In the genomic region with DNA sequence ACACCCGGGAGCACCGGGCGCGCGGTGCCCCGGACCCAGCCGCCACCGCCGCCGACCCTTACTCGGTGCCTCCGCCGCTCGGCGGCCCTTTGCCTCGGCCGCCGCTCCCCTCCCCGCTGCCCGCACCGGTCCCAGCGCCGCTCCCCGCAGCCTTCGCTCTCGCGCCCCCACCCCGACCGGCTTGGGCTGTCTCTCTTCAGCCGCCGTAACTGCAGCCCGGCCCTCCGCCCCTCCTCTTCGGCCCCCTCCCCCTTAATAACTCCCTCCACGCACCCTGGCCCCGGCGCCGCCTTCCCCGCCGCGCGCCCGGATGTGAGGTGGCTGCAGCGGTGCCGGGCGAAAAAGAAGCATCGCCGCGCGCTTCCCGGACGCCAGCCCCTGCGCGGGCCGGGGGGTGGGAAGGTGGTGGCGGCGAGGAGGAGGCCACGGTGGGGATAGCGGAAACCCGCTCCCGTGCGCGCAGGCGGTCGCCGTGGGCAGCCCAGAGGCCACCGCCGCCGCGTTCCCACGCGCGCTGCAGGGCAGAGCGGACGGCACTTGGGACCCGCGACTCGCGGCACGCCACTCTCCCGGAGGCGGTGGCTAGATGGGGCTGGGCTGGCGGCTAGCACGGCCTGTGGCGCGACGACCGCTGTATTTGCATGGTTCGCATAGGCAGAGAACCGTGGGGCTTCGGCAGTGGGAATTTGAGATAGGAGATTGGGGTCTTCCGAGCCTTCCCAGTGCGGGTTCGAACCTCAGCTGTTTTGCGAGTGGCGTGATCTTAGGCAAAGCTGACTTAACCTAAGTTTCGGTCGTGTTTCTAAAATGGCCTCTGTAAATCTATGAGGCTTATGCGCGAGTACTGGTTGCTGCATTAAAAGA, we compare ENCODE assay signal across 8 cellular contexts. TPM values are rescaled to one million over a fixed set of nuclear protein-coding genes. Genes with fewer than 3 reads are reported as not detected.
DNase-seq lines count a peak whose midpoint lies in the region; ATAC-seq and TF ChIP-seq lines count a peak whose summit lies in the region.

Gene EIF4ENIF1, minus strand, starts transcription at position 211 of the 864 bp plus-strand sequence. CDS start 1,124 bp downstream, outside the sequence.

- H4K20me1 ChIP-seq in BLaER1 treated with 17β-estradiol and CSF1 and Interleukin-3, amounts not matched to agents 10 nM and 100 nM, result peaks cover 0 to 44% (median 17%) of the 10 kb centered on the region in 11 experiments; a peak in 15 of 22 replicates
- peaks cover 7% of the 10 kb centered on the region; the same call in 1 of the 2 replicates for H4K20me1 ChIP-seq in OCI-LY3 (ENCODE audit: insufficient read depth, low read length)

- H3K36me3 ChIP-seq in BLaER1 treated with 17β-estradiol and CSF1 and Interleukin-3, amounts not matched to agents 10 nM and 100 nM, result peaks cover 29 to 41% (median 33%) of the 10 kb centered on the region in 11 experiments
- H3K36me3 ChIP-seq in OCI-LY3 (replicated peaks; ENCODE audit: low read depth, low read length), result peaks cover 43% of the 10 kb centered on the region
- H3K36me3 ChIP-seq in mucosa of descending colon (ENCODE audit: low read depth), result no peaks in the 10 kb centered on the region

- H3K9ac ChIP-seq in BLaER1 treated with 17β-estradiol and CSF1 and Interleukin-3, amounts not matched to agents 10 nM and 100 nM, result peak within 1 kb of the TSS; percentile 91 to 98 (median 97)
- peak within 1 kb of the TSS; percentile 98 for H3K9ac ChIP-seq in OCI-LY3 (ENCODE audit: low read length)

- peak within 1 kb of the TSS; percentile 82 to 98 (median 93) for H3K4me2 ChIP-seq in BLaER1 treated with 17β-estradiol and CSF1 and Interleukin-3, amounts not matched to agents 10 nM and 100 nM
- peak within 1 kb of the TSS; percentile 98 for H3K4me2 ChIP-seq in OCI-LY3 (ENCODE audit: low read length)

- H3K9me3 ChIP-seq in BLaER1 treated with 17β-estradiol and CSF1 and Interleukin-3, amounts not matched to agents 10 nM and 100 nM (replicated peaks in 1 of 11), result no peaks in the 10 kb centered on the region
- H3K9me3 ChIP-seq in OCI-LY3 (ENCODE audit: insufficient read depth, low read length), result no peaks in the 10 kb centered on the region
- H3K9me3 ChIP-seq in mucosa of descending colon, result no peaks in the 10 kb centered on the region

- H3K4me3 ChIP-seq in BLaER1 treated with 17β-estradiol and CSF1 and Interleukin-3, amounts not matched to agents 10 nM and 100 nM, result peak within 1 kb of the TSS; percentile 83 to 99 (median 96)
- H3K4me3 ChIP-seq in OCI-LY3 (ENCODE audit: low read length) (peak within 1 kb of the TSS; percentile 89), epithelial cell of esophagus (ENCODE audit: low read length) (peak within 1 kb of the TSS; percentile 95), mucosa of descending colon (peak within 1 kb of the TSS; percentile 70)

- peak; percentile 67 for DNase-seq in HPDE6-E6E7 (ENCODE audit: extremely low spot score)
- DNase-seq in activated T-cell treated with anti-CD3 and anti-CD28 coated beads for 24 hours (ENCODE audit: low read depth), result peak; percentile 80
- peak; percentile 87 for DNase-seq in epithelial cell of esophagus (ENCODE audit: low read depth)
- DNase-seq in mucosa of descending colon, result peak; percentile 88 to 93 (median 91)
- DNase-seq in stimulated activated CD8-positive, alpha-beta memory T cell treated with anti-CD3 and anti-CD28 coated beads, Interleukin-2, amount 100 ng/mL, for 48 hours (ENCODE audit: low read depth in 2 of 2), result peak; percentile 72 to 74

- TF ChIP-seq CTCF in OCI-LY3 (IDR thresholded peaks at IDR 0.05; ENCODE audit: low read depth, low read length) (no peak), epithelial cell of esophagus (IDR thresholded peaks at IDR 0.05; ENCODE audit: insufficient read depth, low read depth, low read length, missing control alignments) (no peak), mucosa of descending colon (IDR thresholded peaks at IDR 0.05) (no peak)

- intact Hi-C loops in mucosa of descending colon (cut with DNase I, micrococcal nuclease), result no loop called here

- no peaks in the 10 kb centered on the region for H3K27me3 ChIP-seq in BLaER1 treated with 17β-estradiol and CSF1 and Interleukin-3, amounts not matched to agents 10 nM and 100 nM
- no peaks in the 10 kb centered on the region for H3K27me3 ChIP-seq in OCI-LY3 (ENCODE audit: low read depth, low read length)

- ATAC-seq in GM19328 (IDR thresholded peaks at IDR 0.05; ENCODE audit: unreplicated experiment), result peak; percentile 37
- ATAC-seq in mucosa of descending colon, result peak; percentile 94

- peak within 1 kb of the TSS; percentile 93 to 99 (median 97) for H3K27ac ChIP-seq in BLaER1 treated with 17β-estradiol and CSF1 and Interleukin-3, amounts not matched to agents 10 nM and 100 nM
- H3K27ac ChIP-seq in OCI-LY3 (ENCODE audit: low read length), result peak within 1 kb of the TSS; percentile 98

- H3K79me2 ChIP-seq in OCI-LY3 (ENCODE audit: low read length), result peaks cover 59% of the 10 kb centered on the region

- H3K4me1 ChIP-seq in BLaER1 treated with 17β-estradiol and CSF1 and Interleukin-3, amounts not matched to agents 10 nM and 100 nM, result peaks cover 42 to 63% (median 46%) of the 10 kb centered on the region in 10 experiments
- H3K4me1 ChIP-seq in OCI-LY3 (ENCODE audit: low read length), result peaks cover 37% of the 10 kb centered on the region
- peaks cover 16% of the 10 kb centered on the region for H3K4me1 ChIP-seq in mucosa of descending colon (ENCODE audit: low read depth)

- H2AFZ ChIP-seq in OCI-LY3 (ENCODE audit: low read depth, low read length), result no peak within 1 kb of the TSS; the same call in 1 of the 2 replicates

RNA-seq across cellular contexts. Expression of gene EIF4ENIF1, which starts in this region (rescaled TPM):
- 10 to 100 TPM; 25.0 to 42.0 (median 33.9) TPM for total RNA-seq in mucosa of descending colon

Comparison
In these comparisons a context has a peak if more than half of its experiments do, and no peak if none do; other contexts are left out.
1. Peak in every context shown above with its lines: DNase-seq, ATAC-seq, H3K4me3 ChIP-seq and H3K27ac ChIP-seq.